Comparison of ENCODE assay signal across 1 cellular context in the genomic region with DNA sequence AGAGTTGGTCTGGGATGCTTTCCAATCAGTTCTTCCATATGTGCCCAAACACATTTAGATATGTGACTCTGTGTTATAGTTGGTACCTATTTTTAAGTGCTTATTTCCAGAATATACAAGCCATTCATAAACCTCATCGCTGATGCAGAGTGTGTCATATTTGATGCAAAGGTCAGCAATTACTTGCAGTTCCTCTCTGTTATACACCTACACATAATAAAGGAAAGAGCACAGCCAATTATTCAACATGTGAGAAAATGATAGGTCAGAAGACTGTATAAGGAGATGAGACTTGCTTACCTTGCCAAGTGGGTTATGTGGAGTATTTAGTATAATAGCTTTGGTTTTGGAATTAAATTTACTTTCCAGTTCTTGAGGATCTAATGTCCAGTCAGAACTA.
A peak's percentile ranks its signal among the peaks of the same experiment; 100 is the strongest.
TF ChIP-seq lines count a peak whose summit lies in the region.

No MANE protein-coding gene starts in this region.

TF ChIP-seq in IMR-90, 13 proteins besides CTCF, POLR2A, EP300 and RAD21:
- TF ChIP-seq MAFK (IDR thresholded peaks at IDR 0.05; ENCODE audit: low read depth, low read length) (peak; percentile 28; the same call in 1 of the 2 replicates), NFE2L2 (IDR thresholded peaks at IDR 0.05; ENCODE audit: low read depth, low read length) (no peak)
